ENCODE assay signal across 1 cellular context in genomic region chr10:32041290-32042028, GRCh38.
A peak's percentile ranks its signal among the peaks of the same experiment; 100 is the strongest.
TF ChIP-seq lines count a peak whose summit lies in the region.

No MANE protein-coding gene starts in this region.

TF ChIP-seq in HepG2, 621 proteins besides CTCF, POLR2A, EP300 and RAD21:
- TF ChIP-seq RBM22 (optimal IDR thresholded peaks at IDR 0.05; ENCODE audit: low read length) (peak; percentile 93), IRF2 (CRISPR knock-in tag; IDR thresholded peaks at IDR 0.05) (no peak), ELF4 (CRISPR knock-in tag; IDR thresholded peaks at IDR 0.05; ENCODE audit: borderline replicate concordance) (no peak), ZNF121 (CRISPR knock-in tag; IDR thresholded peaks at IDR 0.05) (peak; percentile 93), ZNF850 (CRISPR knock-in tag; conservative IDR thresholded peaks at IDR 0.05) (no peak), DNMT3B (CRISPR knock-in tag; conservative IDR thresholded peaks at IDR 0.05) (no peak), XRCC5 (optimal IDR thresholded peaks at IDR 0.05; ENCODE audit: low read length) (no peak), TOE1 (CRISPR knock-in tag; IDR thresholded peaks at IDR 0.05) (no peak), SETDB1 (CRISPR knock-in tag; IDR thresholded peaks at IDR 0.05; ENCODE audit: borderline replicate concordance) (no peak)
